In the genomic region with DNA sequence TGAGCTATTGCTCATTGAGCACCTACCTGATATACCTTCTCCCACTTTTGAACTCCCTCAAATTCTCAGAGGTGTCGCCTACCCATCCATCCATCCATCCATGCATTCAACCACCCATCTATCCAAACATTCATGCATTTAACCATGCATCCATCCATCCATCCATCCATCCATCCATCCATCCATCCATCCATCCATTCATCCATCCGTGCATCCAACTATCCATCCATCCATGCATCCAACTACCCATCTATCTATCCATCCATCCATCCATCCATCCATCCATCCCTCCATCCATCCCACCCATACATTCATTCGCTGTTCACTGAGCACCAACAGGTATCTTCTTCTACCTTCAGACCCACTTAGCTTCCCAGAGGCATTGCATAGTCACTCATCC, we compare ENCODE assay signal across 23 cellular contexts.
DNase-seq lines count a peak whose midpoint lies in the region; FAIRE-seq and TF ChIP-seq lines count a peak whose summit lies in the region.
"Had no signal": no experiment of that assay in that cellular context is flagged by ENCODE, and none has a peak within 500 bp of the region (broad histone marks: within the 10 kb centered on the region; RNA-seq: fewer than 3 reads in every experiment).

No MANE protein-coding gene starts in this region.

- H3K9me3 Mint-ChIP-seq in glutamatergic neuron (ENCODE audit: unreplicated experiment): peaks cover 11% of the 10 kb centered on the region
- H3K9me3 Mint-ChIP-seq: CD8-positive, alpha-beta T cell had no signal

- H3K36me3 Mint-ChIP-seq in glutamatergic neuron (ENCODE audit: unreplicated experiment): peaks cover 6% of the 10 kb centered on the region
- H3K36me3 Mint-ChIP-seq: CD4-positive, CD25-positive, alpha-beta regulatory T cell; CD8-positive, alpha-beta T cell had no signal

- H3K14ac ChIP-seq in neuronal stem cell (ENCODE audit: low read length): no peak overlapping the region

- no peak overlapping the region for H3K27ac Mint-ChIP-seq in glutamatergic neuron (ENCODE audit: unreplicated experiment)
- H3K27ac Mint-ChIP-seq: CD4-positive, CD25-positive, alpha-beta regulatory T cell; CD8-positive, alpha-beta T cell had no signal

- intact Hi-C loops in posterior cingulate gyrus (cut with DNase I): no loop called here

- H3K9me3 ChIP-seq in BLaER1 treated with 17β-estradiol and CSF1 and Interleukin-3, amounts not matched to agents 10 nM and 100 nM (replicated peaks in 1 of 11): no peaks in the 10 kb centered on the region
- peaks cover 0 to 2% of the 10 kb centered on the region in 2 donors for H3K9me3 ChIP-seq in neuronal stem cell (replicated peaks in 1 of 2; ENCODE audit: control insufficient read depth in 2 of 2, insufficient read depth in 1 of 2, low read depth in 1 of 2, low read length in 2 of 2)
- no peaks in the 10 kb centered on the region for H3K9me3 ChIP-seq in SJCRH30 (replicated peaks)
- H3K9me3 ChIP-seq: A549, BE2C, Caco-2 had no signal

- H2BK15ac ChIP-seq in neuronal stem cell (ENCODE audit: low read length): no peak overlapping the region

- no peak overlapping the region for H4K91ac ChIP-seq in neuronal stem cell (ENCODE audit: low read depth, low read length, poor library complexity)

- H3K79me1 ChIP-seq in neuronal stem cell (ENCODE audit: low read depth, low read length): no peaks in the 10 kb centered on the region

- no peak overlapping the region for H2AFZ ChIP-seq in neuronal stem cell (ENCODE audit: low read length)

- peaks cover 0 to 27% (median 7%) of the 10 kb centered on the region in 11 experiments; a peak in 8 of 22 replicates for H3K27me3 ChIP-seq in BLaER1 treated with 17β-estradiol and CSF1 and Interleukin-3, amounts not matched to agents 10 nM and 100 nM
- H3K27me3 ChIP-seq in bronchial epithelial cell (ENCODE audit: control insufficient read depth, insufficient read depth, low read length) (no peaks in the 10 kb centered on the region), neuronal stem cell (ENCODE audit: control insufficient read depth in 3 of 3, insufficient read depth in 3 of 3, low read depth in 1 of 3, low read length in 3 of 3) (peaks cover 0 to 14% (median 0%) of the 10 kb centered on the region in 3 experiments), SJCRH30 (no peaks in the 10 kb centered on the region)
- H3K27me3 ChIP-seq: BE2C had no signal

- FAIRE-seq in bronchial epithelial cell (lab: Jason Lieb, UNC): peak; percentile 40
- FAIRE-seq: A549, G401.6, GM12892 had no signal

- no peak overlapping the region; a peak in 1 of 22 replicates for H3K9ac ChIP-seq in BLaER1 treated with 17β-estradiol and CSF1 and Interleukin-3, amounts not matched to agents 10 nM and 100 nM
- no peak overlapping the region for H3K9ac ChIP-seq in neuronal stem cell (ENCODE audit: low read depth, low read length, poor library complexity)

- TF ChIP-seq CTCF in bronchial epithelial cell (IDR thresholded peaks at IDR 0.05; ENCODE audit: insufficient read depth, low read length, severe bottlenecking): no peak
- no peak for TF ChIP-seq CTCF in glutamatergic neuron (IDR thresholded peaks at IDR 0.05; ENCODE audit: partially characterized antibody, unreplicated experiment)

- H2BK5ac ChIP-seq in neuronal stem cell (ENCODE audit: low read length): no peak overlapping the region

- DNase-seq in bronchial epithelial cell (ENCODE audit: low read depth) (no peak), glutamatergic neuron (no peak), neuronal stem cell (ENCODE audit: low spot score) (no peak), cerebellar cortex (ENCODE audit: low spot score) (no peak), posterior cingulate gyrus (no peak), SJCRH30 (no peak)
- DNase-seq: 8988T; ACHN; AML-193; BE2C; Caco-2; CD4-positive, CD25-positive, alpha-beta regulatory T cell; CD8-positive, alpha-beta T cell; DMS153; DND-41; GOT3; H7; HCEC 1CT had no signal

- H3K36me3 ChIP-seq in BLaER1 treated with 17β-estradiol and CSF1 and Interleukin-3, amounts not matched to agents 10 nM and 100 nM: no peaks in the 10 kb centered on the region
- H3K36me3 ChIP-seq in bronchial epithelial cell (ENCODE audit: control insufficient read depth, insufficient read depth, low read length) (no peaks in the 10 kb centered on the region), neuronal stem cell (replicated peaks in 1 of 2; ENCODE audit: control insufficient read depth in 2 of 2, insufficient read depth in 2 of 2, low read length in 2 of 2) (no peaks in the 10 kb centered on the region), SJCRH30 (no peaks in the 10 kb centered on the region)
- H3K36me3 ChIP-seq: BE2C had no signal

- peak overlapping the region; percentile 83 for H2AK5ac ChIP-seq in neuronal stem cell (ENCODE audit: low read depth, low read length)

- H3K23ac ChIP-seq in neuronal stem cell (ENCODE audit: low read depth, low read length, poor library complexity): peak overlapping the region; percentile 8

- WGBS in neuronal stem cell (ENCODE audit: extremely low coverage in 2 of 2, insufficient read length in 2 of 2, insufficient replicate concordance in 1 of 2), 2 donors: 83% methylated on average over 1 of the region's 3 CpGs; no CpG with 5 or more reads in 1 of the 2 donors

- H3K4me3 ChIP-seq in BLaER1 treated with 17β-estradiol and CSF1 and Interleukin-3, amounts not matched to agents 10 nM and 100 nM: no peak overlapping the region
- H3K4me3 ChIP-seq in bronchial epithelial cell (ENCODE audit: low read depth, low read length) (no peak overlapping the region), neuronal stem cell (ENCODE audit: low read length in 2 of 2) (no peak overlapping the region), SJCRH30 (no peak overlapping the region)
- H3K4me3 ChIP-seq: A549 had no signal

- H3K4me2 ChIP-seq in BLaER1 treated with 17β-estradiol and CSF1 and Interleukin-3, amounts not matched to agents 10 nM and 100 nM: peak overlapping the region in 9 of 11 experiments; percentile 58 to 93 (median 80); a peak in 16 of 22 replicates
- no peak overlapping the region for H3K4me2 ChIP-seq in neuronal stem cell (ENCODE audit: insufficient read depth, low read length, poor library complexity, severe bottlenecking)
- H3K4me2 ChIP-seq: A549 had no signal

- H3K4ac ChIP-seq in neuronal stem cell (ENCODE audit: low read length): no peak overlapping the region

- H3K27ac ChIP-seq in BLaER1 treated with 17β-estradiol and CSF1 and Interleukin-3, amounts not matched to agents 10 nM and 100 nM: no peak overlapping the region
- H3K27ac ChIP-seq in neuronal stem cell (replicated peaks; ENCODE audit: low read length): no peak overlapping the region
- no peak overlapping the region for H3K27ac ChIP-seq in SJCRH30
- H3K27ac ChIP-seq: A549, C4-2B had no signal

- peaks cover 0 to 25% (median 0%) of the 10 kb centered on the region in 11 experiments; a peak in 6 of 22 replicates for H4K20me1 ChIP-seq in BLaER1 treated with 17β-estradiol and CSF1 and Interleukin-3, amounts not matched to agents 10 nM and 100 nM

- H3K4me1 ChIP-seq in BLaER1 treated with 17β-estradiol and CSF1 and Interleukin-3, amounts not matched to agents 10 nM and 100 nM: peaks cover 6 to 45% (median 25%) of the 10 kb centered on the region in 10 experiments; a peak in 19 of 20 replicates
- peaks cover 10 to 16% of the 10 kb centered on the region in 2 donors for H3K4me1 ChIP-seq in neuronal stem cell (ENCODE audit: control insufficient read depth in 2 of 2, insufficient read depth in 1 of 2, low read depth in 1 of 2, low read length in 2 of 2)
- no peaks in the 10 kb centered on the region for H3K4me1 ChIP-seq in SJCRH30
- H3K4me1 ChIP-seq: A549 had no signal

- no peak overlapping the region for H4K8ac ChIP-seq in neuronal stem cell (ENCODE audit: low read depth, low read length)

- H2BK120ac ChIP-seq in neuronal stem cell (ENCODE audit: low read depth, low read length): no peak overlapping the region

- no peak overlapping the region for H2BK12ac ChIP-seq in neuronal stem cell (ENCODE audit: low read length)

- peak overlapping the region; percentile 37 for H3K4me3 Mint-ChIP-seq in glutamatergic neuron (ENCODE audit: unreplicated experiment)
- H3K4me3 Mint-ChIP-seq: CD4-positive, CD25-positive, alpha-beta regulatory T cell; CD8-positive, alpha-beta T cell had no signal

- H3K18ac ChIP-seq in neuronal stem cell (ENCODE audit: low read length): peak overlapping the region; percentile 23

- peaks cover 8% of the 10 kb centered on the region for H3K4me1 Mint-ChIP-seq in glutamatergic neuron (ENCODE audit: low read depth, unreplicated experiment)
- H3K4me1 Mint-ChIP-seq: CD4-positive, CD25-positive, alpha-beta regulatory T cell had no signal

- H3K27me3 Mint-ChIP-seq in glutamatergic neuron (ENCODE audit: unreplicated experiment): peaks cover 9% of the 10 kb centered on the region
